Comparison of ENCODE assay signal across 29 cellular contexts in genomic region chr1:74531807-74532206, GRCh38. TPM values are rescaled to one million over a fixed set of nuclear protein-coding genes. Genes with fewer than 3 reads are reported as not detected.
"Had no signal": no experiment of that assay in that cellular context is flagged by ENCODE, and none has a peak within 500 bp of the region (broad histone marks: within the 10 kb centered on the region; RNA-seq: fewer than 3 reads in every experiment).

No MANE protein-coding gene starts in this region.

- H3K4me1 ChIP-seq: ascending aorta, left lung, stomach, suprapubic skin, tibial nerve had no signal

- ATAC-seq: activated naive CD4-positive, alpha-beta T cell treated with anti-CD3 and anti-CD28 coated beads, Interleukin-2, amount 50 U/mL, for 72 hours; activated T-helper 17 cell treated with anti-CD3 and anti-CD28 coated beads, Interleukin-2, amount 50 U/mL, for 72 hours; esophagus mucosa; left lung; naive thymus-derived CD4-positive, alpha-beta T cell; right lobe of liver; stimulated activated effector memory CD8-positive, alpha-beta T cell treated with anti-CD3 and anti-CD28 coated beads, Interleukin-12 subunit alpha, Interleukin-12 subunit beta, amount 100 ng/mL, for 72 hours had no signal

- H3K27ac ChIP-seq: ascending aorta, brain microvascular endothelial cell, left lung, right lobe of liver, skin epidermis, stomach, suprapubic skin, tibial nerve had no signal

- H3K36me3 ChIP-seq: ascending aorta, brain microvascular endothelial cell, left lung, right lobe of liver, stomach, suprapubic skin, tibial nerve had no signal

- DNase-seq: activated CD4-positive, alpha-beta T cell treated with anti-CD3 and anti-CD28 coated beads for 1 hour; activated T-cell treated with anti-CD3 and anti-CD28 coated beads, Interleukin-2, amount 50 U/mL, for 1 hour; brain microvascular endothelial cell; caudate nucleus; dermis blood vessel endothelial cell; effector memory CD4-positive, alpha-beta T cell; foreskin melanocyte; glutamatergic neuron; hippocampal formation; kidney glomerular epithelial cell; left lung; naive thymus-derived CD4-positive, alpha-beta T cell; posterior cingulate gyrus; right lobe of liver; stimulated activated CD4-positive, alpha-beta T cell treated with anti-CD3 and anti-CD28 coated beads, Interleukin-1b, Interleukin-23, amount 100 ng/mL, for 48 hours; stomach had no signal

- H3K9me3 ChIP-seq: ascending aorta, left lung, right lobe of liver, stomach, suprapubic skin, tibial nerve had no signal

- H3K4me3 ChIP-seq: ascending aorta, left lung, lung, right lobe of liver, skin epidermis, stomach, suprapubic skin, tibial nerve had no signal

- H3K27me3 ChIP-seq: ascending aorta, brain microvascular endothelial cell, left lung, right lobe of liver, stomach, suprapubic skin, tibial nerve had no signal

RNA-seq across cellular contexts. Expression of gene LRRC53, which starts 19.4 kb away (rescaled TPM):
- total RNA-seq: activated naive CD4-positive, alpha-beta T cell treated with anti-CD3 and anti-CD28 coated beads, Interleukin-2, amount 50 U/mL, for 72 hours; activated T-helper 17 cell treated with anti-CD3 and anti-CD28 coated beads, Interleukin-2, amount 50 U/mL, for 72 hours; ascending aorta; dermis blood vessel endothelial cell; esophagus mucosa; left lung; lung; mesenteric fat pad; naive thymus-derived CD4-positive, alpha-beta T cell; neural crest cell; omental fat pad; right lobe of liver; stomach; suprapubic skin; tibial nerve; urinary bladder had no signal
